ENCODE assay signal across 10 cellular contexts in the genomic region with DNA sequence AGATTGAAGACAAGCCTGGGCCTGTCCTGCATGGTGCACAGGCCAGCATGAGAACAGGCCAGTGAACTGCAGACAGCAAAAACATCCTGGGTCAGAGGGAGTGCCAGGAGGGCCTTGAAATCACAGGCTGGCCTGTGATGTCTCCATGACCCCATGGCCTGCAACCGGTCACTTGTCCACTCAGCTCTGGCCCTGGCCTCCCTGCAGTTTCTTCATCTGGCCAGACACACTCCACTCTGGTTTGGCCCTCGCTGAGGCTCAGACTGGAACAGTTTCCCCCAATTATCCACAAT. TPM values are rescaled to one million over a fixed set of nuclear protein-coding genes. Genes with fewer than 3 reads are reported as not detected.
DNase-seq lines count a peak whose midpoint lies in the region; ATAC-seq and TF ChIP-seq lines count a peak whose summit lies in the region.
"Had no signal": no experiment of that assay in that cellular context is flagged by ENCODE, and none has a peak within 500 bp of the region (broad histone marks: within the 10 kb centered on the region; RNA-seq: fewer than 3 reads in every experiment).

No MANE protein-coding gene starts in this region.

- POLR2A ChIA-PET in AG04450 (lab: Yijun Ruan, JAX) = no interaction called here
- POLR2A ChIA-PET in CD8-positive, alpha-beta T cell (lab: Charles Lee) = no interaction called here

- H4K91ac ChIP-seq in trophoblast cell (ENCODE audit: low read depth, low read length) = peak overlapping the region; percentile 59

- in situ Hi-C loops in brain microvascular endothelial cell (cut with HindIII; ENCODE audit: low pct_ligation_motif_present, low sequenced_read_pairs) = no loop called here

- 63% methylated on average over 2 of the region's 2 CpGs for WGBS in right cardiac atrium
- no CpG with 5 or more reads among the region's 2 CpGs for WGBS in trophoblast cell (ENCODE audit: extremely low coverage, insufficient coverage, insufficient read length)

- CTCF ChIA-PET in AG04450 (lab: Charles Lee) = no interaction called here
- CTCF ChIA-PET in CD8-positive, alpha-beta T cell (lab: Charles Lee) = no interaction called here

- no peak overlapping the region for H2AK5ac ChIP-seq in trophoblast cell (ENCODE audit: low read length)

- H3K4me1 Mint-ChIP-seq in CD8-positive, alpha-beta T cell (ENCODE audit: low read depth) = peaks cover 11% of the 10 kb centered on the region
- H3K4me1 Mint-ChIP-seq in activated T-cell treated with anti-CD3 and anti-CD28 coated beads, Interleukin-2, amount 50 U/mL, for 24 hours (ENCODE audit: low read depth) = peaks cover 15% of the 10 kb centered on the region

- H3K4me1 ChIP-seq in right cardiac atrium (ENCODE audit: control insufficient read depth, insufficient read depth, low read length) (peaks cover 16% of the 10 kb centered on the region), trophoblast cell (ENCODE audit: control insufficient read depth in 1 of 2, insufficient read depth in 2 of 2, low read length in 2 of 2) (peaks cover 8 to 11% of the 10 kb centered on the region in 2 experiments)
- H3K4me1 ChIP-seq in CD8-positive, alpha-beta T cell (ENCODE audit: insufficient read depth, low read length) = no peaks in the 10 kb centered on the region

- TF ChIP-seq CTCF in AG04450 (IDR thresholded peaks at IDR 0.05; ENCODE audit: low read depth, low read length) (no peak), brain microvascular endothelial cell (IDR thresholded peaks at IDR 0.05; ENCODE audit: low read depth, low read length, missing control alignments) (no peak)
- TF ChIP-seq CTCF in CD8-positive, alpha-beta T cell (IDR thresholded peaks at IDR 0.05) = no peak

- no peak overlapping the region for H3K23ac ChIP-seq in trophoblast cell (ENCODE audit: low read length)

- no peak overlapping the region for H2BK5ac ChIP-seq in trophoblast cell (ENCODE audit: low read depth, low read length, poor library complexity)

- H2BK120ac ChIP-seq in trophoblast cell (ENCODE audit: insufficient read depth, low read length, poor library complexity) = no peak overlapping the region

- H3K27ac ChIP-seq in AG04450 (ENCODE audit: low read depth, low read length) (peak overlapping the region; percentile 58), brain microvascular endothelial cell (peak overlapping the region; percentile 49), right cardiac atrium (ENCODE audit: low read length) (no peak overlapping the region), trophoblast cell (ENCODE audit: low read depth, low read length) (no peak overlapping the region)
- no peak overlapping the region for H3K27ac ChIP-seq in CD8-positive, alpha-beta T cell (ENCODE audit: low read depth, low read length)

- H3K79me2 ChIP-seq in trophoblast cell (ENCODE audit: control insufficient read depth, insufficient read depth, low read length, poor library complexity) = no peaks in the 10 kb centered on the region

- H3K9ac ChIP-seq in trophoblast cell (ENCODE audit: low read length) = no peak overlapping the region

- H3K27me3 ChIP-seq in AG04450 (ENCODE audit: control insufficient read depth, insufficient read depth, low read length) (no peaks in the 10 kb centered on the region), brain microvascular endothelial cell (replicated peaks) (no peaks in the 10 kb centered on the region), right cardiac atrium (ENCODE audit: control insufficient read depth, insufficient read depth) (no peaks in the 10 kb centered on the region), trophoblast cell (ENCODE audit: insufficient read depth, low read length) (no peaks in the 10 kb centered on the region)
- no peaks in the 10 kb centered on the region for H3K27me3 ChIP-seq in CD8-positive, alpha-beta T cell (ENCODE audit: insufficient read depth, low read length)

- H3K4me3 ChIP-seq in AG04450 (ENCODE audit: low read depth, low read length) = no peak overlapping the region
- no peak overlapping the region for H3K4me3 ChIP-seq in brain microvascular endothelial cell (ENCODE audit: low read depth, low read length)
- no peak overlapping the region for H3K4me3 ChIP-seq in right cardiac atrium (ENCODE audit: low read length)
- no peak overlapping the region for H3K4me3 ChIP-seq in trophoblast cell (ENCODE audit: low read depth, low read length)
- no peak overlapping the region for H3K4me3 ChIP-seq in CD8-positive, alpha-beta T cell (ENCODE audit: low read depth, low read length)

- H2BK12ac ChIP-seq in trophoblast cell (ENCODE audit: low read length) = no peak overlapping the region

- H3K4ac ChIP-seq in trophoblast cell (ENCODE audit: low read depth, low read length) = no peak overlapping the region

- H3K36me3 ChIP-seq in brain microvascular endothelial cell (replicated peaks) (no peaks in the 10 kb centered on the region), trophoblast cell (ENCODE audit: control insufficient read depth in 1 of 2, insufficient read depth in 2 of 2, low read length in 2 of 2) (no peaks in the 10 kb centered on the region)
- H3K36me3 ChIP-seq in CD8-positive, alpha-beta T cell (ENCODE audit: insufficient read depth, low read length) = no peaks in the 10 kb centered on the region

- H3K9me3 ChIP-seq in AG04450 (ENCODE audit: control insufficient read depth, insufficient read depth, low read length) (no peaks in the 10 kb centered on the region), right cardiac atrium (ENCODE audit: control insufficient read depth, low read length) (no peaks in the 10 kb centered on the region), trophoblast cell (ENCODE audit: insufficient read depth, low read depth, low read length) (no peaks in the 10 kb centered on the region)
- no peaks in the 10 kb centered on the region for H3K9me3 ChIP-seq in CD8-positive, alpha-beta T cell (ENCODE audit: low read length)

- H3K79me1 ChIP-seq in trophoblast cell (ENCODE audit: low read length) = peaks cover 9% of the 10 kb centered on the region

- no peaks in the 10 kb centered on the region for H3K36me3 Mint-ChIP-seq in CD8-positive, alpha-beta T cell
- H3K36me3 Mint-ChIP-seq in activated T-cell treated with anti-CD3 and anti-CD28 coated beads, Interleukin-2, amount 50 U/mL, for 24 hours (ENCODE audit: low read depth) = no peaks in the 10 kb centered on the region

- peak overlapping the region; percentile 41 for H3K18ac ChIP-seq in trophoblast cell (ENCODE audit: low read length)

- no peak for DNase-seq in AG04450 (ENCODE audit: low read depth, low spot score)
- DNase-seq in brain microvascular endothelial cell = no peak
- peak; percentile 39 to 72 (median 71) for DNase-seq in right cardiac atrium
- no peak for DNase-seq in trophoblast cell
- no peak for DNase-seq in CD8-positive, alpha-beta T cell
- DNase-seq in activated T-cell treated with anti-CD3 and anti-CD28 coated beads, Interleukin-2, amount 50 U/mL, for 24 hours = no peak
- DNase-seq: ACHN, OCI-M1 had no signal

- H3K27me3 Mint-ChIP-seq in CD8-positive, alpha-beta T cell (ENCODE audit: low read depth) = peaks cover 2% of the 10 kb centered on the region
- H3K27me3 Mint-ChIP-seq in activated T-cell treated with anti-CD3 and anti-CD28 coated beads, Interleukin-2, amount 50 U/mL, for 24 hours = peaks cover 1% of the 10 kb centered on the region

- peak overlapping the region; percentile 6 for H2AFZ ChIP-seq in trophoblast cell (ENCODE audit: insufficient read depth, low read length, poor library complexity)

- peak overlapping the region; percentile 76 for H4K8ac ChIP-seq in trophoblast cell (ENCODE audit: low read depth, low read length)

- H3K4me2 ChIP-seq in trophoblast cell (ENCODE audit: low read length) = no peak overlapping the region

- no peak overlapping the region for H4K12ac ChIP-seq in trophoblast cell (ENCODE audit: low read depth, low read length)

- no peak overlapping the region for H3K27ac Mint-ChIP-seq in CD8-positive, alpha-beta T cell
- H3K27ac Mint-ChIP-seq in activated T-cell treated with anti-CD3 and anti-CD28 coated beads, Interleukin-2, amount 50 U/mL, for 24 hours = no peak overlapping the region

- H3K4me3 Mint-ChIP-seq in CD8-positive, alpha-beta T cell = no peak overlapping the region
- H3K4me3 Mint-ChIP-seq in activated T-cell treated with anti-CD3 and anti-CD28 coated beads, Interleukin-2, amount 50 U/mL, for 24 hours = no peak overlapping the region

- ATAC-seq in right cardiac atrium = peak; percentile 54 to 62
- ATAC-seq in GM21576 (IDR thresholded peaks at IDR 0.05; ENCODE audit: unreplicated experiment) = no peak
- no peak for ATAC-seq in CD8-positive, alpha-beta T cell
- ATAC-seq in SK-N-SH treated with all-trans-retinoic acid at 6 μM for 48 hours = no peak

- intact Hi-C loops in right cardiac atrium (cut with DNase I) = no loop called here
- intact Hi-C loops in CD8-positive, alpha-beta T cell (cut with DNase I, micrococcal nuclease) = no loop called here

- H3K9me3 Mint-ChIP-seq in CD8-positive, alpha-beta T cell = no peaks in the 10 kb centered on the region
- no peaks in the 10 kb centered on the region for H3K9me3 Mint-ChIP-seq in activated T-cell treated with anti-CD3 and anti-CD28 coated beads, Interleukin-2, amount 50 U/mL, for 24 hours

- peak overlapping the region; percentile 28 for H3K14ac ChIP-seq in trophoblast cell (ENCODE audit: low read length)

TF ChIP-seq in SK-N-SH treated with all-trans-retinoic acid at 6 μM for 48 hours, 23 proteins besides CTCF, POLR2A, EP300 and RAD21 (continues in another document):
- no peak for TF ChIP-seq ZNF565 (CRISPR knock-in tag; conservative IDR thresholded peaks at IDR 0.05; ENCODE audit: low read depth)
- no peak for TF ChIP-seq ARNTL (CRISPR knock-in tag; IDR thresholded peaks at IDR 0.05; ENCODE audit: borderline replicate concordance, low read depth)
- TF ChIP-seq ZC3H10 (CRISPR knock-in tag; IDR thresholded peaks at IDR 0.05) = no peak
- TF ChIP-seq PPARA (CRISPR knock-in tag; IDR thresholded peaks at IDR 0.05; ENCODE audit: borderline replicate concordance) = no peak
- no peak for TF ChIP-seq SNAI2 (CRISPR knock-in tag; IDR thresholded peaks at IDR 0.05)
- TF ChIP-seq ISL1 (CRISPR knock-in tag; IDR thresholded peaks at IDR 0.05) = no peak
- TF ChIP-seq, protein P1, sequence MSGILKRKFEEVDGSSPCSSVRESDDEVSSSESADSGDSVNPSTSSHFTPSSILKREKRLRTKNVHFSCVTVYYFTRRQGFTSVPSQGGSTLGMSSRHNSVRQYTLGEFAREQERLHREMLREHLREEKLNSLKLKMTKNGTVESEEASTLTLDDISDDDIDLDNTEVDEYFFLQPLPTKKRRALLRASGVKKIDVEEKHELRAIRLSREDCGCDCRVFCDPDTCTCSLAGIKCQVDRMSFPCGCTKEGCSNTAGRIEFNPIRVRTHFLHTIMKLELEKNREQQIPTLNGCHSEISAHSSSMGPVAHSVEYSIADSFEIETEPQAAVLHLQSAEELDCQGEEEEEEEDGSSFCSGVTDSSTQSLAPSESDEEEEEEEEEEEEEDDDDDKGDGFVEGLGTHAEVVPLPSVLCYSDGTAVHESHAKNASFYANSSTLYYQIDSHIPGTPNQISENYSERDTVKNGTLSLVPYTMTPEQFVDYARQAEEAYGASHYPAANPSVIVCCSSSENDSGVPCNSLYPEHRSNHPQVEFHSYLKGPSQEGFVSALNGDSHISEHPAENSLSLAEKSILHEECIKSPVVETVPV (CRISPR knock-in tag; IDR thresholded peaks at IDR 0.05) = no peak

RNA-seq across cellular contexts. Expression of a gene that starts 12.6 kb away (rescaled TPM):
- polyA plus RNA-seq in AG04450 (2011; rRNA removed) (3.7 TPM in 2 replicates), right cardiac atrium (1.2 TPM)
- 1.9 and 2.8 TPM in 2 replicates for polyA minus RNA-seq in AG04450 (2011; rRNA and poly(A)+ RNA removed)
- 1 to 10 TPM; 3.1 to 5.0 (median 4.2) TPM for total RNA-seq in right cardiac atrium
- polyA plus RNA-seq in trophoblast cell (2013) = 98.2 and 109 TPM in 2 replicates
- 1 to 10 TPM; 2.0 to 2.6 TPM for total RNA-seq in CD8-positive, alpha-beta T cell

Comparison
In these comparisons a context has a peak if more than half of its experiments do, and no peak if none do; other contexts are left out.
1. DNase-seq: peak in right cardiac atrium (3 of 3); none in AG04450 (single experiment), brain microvascular endothelial cell (single experiment), trophoblast cell (0 of 2), CD8-positive, alpha-beta T cell (0 of 7) and activated T-cell treated with anti-CD3 and anti-CD28 coated beads, Interleukin-2, amount 50 U/mL, for 24 hours (single experiment).
2. H3K27ac ChIP-seq: peak in AG04450 (single experiment) and brain microvascular endothelial cell (single experiment); none in right cardiac atrium (single experiment), trophoblast cell (single experiment) and CD8-positive, alpha-beta T cell (single experiment).
3. ATAC-seq: peak in right cardiac atrium (2 of 2); none in GM21576 (single experiment), CD8-positive, alpha-beta T cell (single experiment) and SK-N-SH treated with all-trans-retinoic acid at 6 μM for 48 hours (single experiment).